In the genomic region with DNA sequence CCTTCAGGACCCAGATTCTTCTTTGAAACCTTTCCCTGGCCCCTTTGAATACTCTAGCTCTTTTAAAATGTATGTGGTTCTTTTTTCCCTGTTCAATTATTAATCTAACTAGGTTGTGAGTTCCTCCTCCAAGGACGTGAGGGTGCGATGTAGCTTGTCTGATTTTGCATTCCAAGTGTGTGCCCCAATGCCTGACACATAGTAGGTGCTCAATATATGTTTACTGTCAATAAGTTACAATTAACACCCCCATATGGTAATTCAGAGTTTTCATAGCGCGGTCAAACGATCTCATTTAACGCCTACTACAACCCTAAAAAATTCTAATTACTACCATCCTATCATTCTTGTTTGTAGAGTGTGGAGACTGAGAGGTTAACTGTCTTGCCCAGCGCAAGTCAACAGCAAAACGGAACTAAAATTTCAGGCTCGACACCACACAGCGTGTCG, we compare ENCODE assay signal across 8 cellular contexts. TPM values are rescaled to one million over a fixed set of nuclear protein-coding genes. Genes with fewer than 3 reads are reported as not detected.
DNase-seq lines count a peak whose midpoint lies in the region; ATAC-seq, FAIRE-seq and TF ChIP-seq lines count a peak whose summit lies in the region.

No MANE protein-coding gene starts in this region.

- no peak for FAIRE-seq in keratinocyte (lab: Jason Lieb, UNC)

- peak overlapping the region; percentile 97 for H2AFZ ChIP-seq in keratinocyte (ENCODE audit: control insufficient read depth, low read length)

- peak overlapping the region; percentile 99 for H3K4me2 ChIP-seq in keratinocyte (ENCODE audit: control insufficient read depth, extremely low read depth, insufficient read depth, low read depth, low read length)

- H3K9me3 Mint-ChIP-seq in activated CD4-positive, alpha-beta T cell treated with anti-CD3 and anti-CD28 coated beads for 36 hours (ENCODE audit: low read depth), result no peaks in the 10 kb centered on the region
- no peaks in the 10 kb centered on the region for H3K9me3 Mint-ChIP-seq in activated naive CD8-positive, alpha-beta T cell (ENCODE audit: low read depth)

- H3K36me3 ChIP-seq in keratinocyte (ENCODE audit: control insufficient read depth in 2 of 2, extremely low read depth in 1 of 2, insufficient read depth in 2 of 2, low read length in 2 of 2) (no peaks in the 10 kb centered on the region), suprapubic skin (no peaks in the 10 kb centered on the region)

- intact Hi-C loops in activated CD4-positive, alpha-beta T cell treated with anti-CD3 and anti-CD28 coated beads for 36 hours (cut with DNase I, micrococcal nuclease), result loop anchor here (1.0 to 10.0 kb wide), 9 partner anchors 108 to 1290 kb away; a partner anchor contains a TSS

- peaks cover 2% of the 10 kb centered on the region for H3K27me3 Mint-ChIP-seq in activated CD4-positive, alpha-beta T cell treated with anti-CD3 and anti-CD28 coated beads for 36 hours
- no peaks in the 10 kb centered on the region for H3K27me3 Mint-ChIP-seq in activated naive CD8-positive, alpha-beta T cell

- H3K27ac ChIP-seq in keratinocyte (ENCODE audit: control insufficient read depth, insufficient read depth, low read length) (peak overlapping the region; percentile 96), suprapubic skin (peak overlapping the region; percentile 97)

- CTCF ChIA-PET in activated CD4-positive, alpha-beta T cell treated with anti-CD3 and anti-CD28 coated beads for 36 hours (lab: Charles Lee), result interaction anchor here (0.6 to 1.1 kb wide), 5 partner anchors 12 to 531 kb away, joined by 3 to 4 read pairs (median 3); a partner anchor contains a TSS

- H3K9me3 ChIP-seq in keratinocyte (ENCODE audit: control insufficient read depth, low read depth, low read length) (no peaks in the 10 kb centered on the region), suprapubic skin (no peaks in the 10 kb centered on the region)

- H3K4me3 ChIP-seq in keratinocyte (ENCODE audit: control insufficient read depth in 2 of 3, extremely low read depth in 1 of 3, insufficient read depth in 2 of 3, low read depth in 1 of 3, low read length in 3 of 3) (peak overlapping the region; percentile 91 to 99 (median 97)), suprapubic skin (peak overlapping the region; percentile 92)

- no peaks in the 10 kb centered on the region for H3K9me1 ChIP-seq in keratinocyte (ENCODE audit: control insufficient read depth, extremely low read depth, insufficient read depth, low read length)

- TF ChIP-seq POLR2A in suprapubic skin (IDR thresholded peaks at IDR 0.05), result no peak

- no peaks in the 10 kb centered on the region for H4K20me1 ChIP-seq in keratinocyte (ENCODE audit: control insufficient read depth, extremely low read depth, insufficient read depth, low read length)

- peak overlapping the region; percentile 100 for H3K27ac Mint-ChIP-seq in activated CD4-positive, alpha-beta T cell treated with anti-CD3 and anti-CD28 coated beads for 36 hours
- peak overlapping the region; percentile 97 for H3K27ac Mint-ChIP-seq in activated naive CD8-positive, alpha-beta T cell

- ATAC-seq in activated CD4-positive, alpha-beta T cell treated with anti-CD3 and anti-CD28 coated beads for 36 hours, result no peak
- ATAC-seq in GM18909 (IDR thresholded peaks at IDR 0.05; ENCODE audit: poor library complexity, unreplicated experiment), result no peak

- H3K79me2 ChIP-seq in keratinocyte (ENCODE audit: control insufficient read depth, insufficient read depth, low read length), result peaks cover 30% of the 10 kb centered on the region

- TF ChIP-seq EP300 in suprapubic skin (IDR thresholded peaks at IDR 0.05), result no peak

- H3K36me3 Mint-ChIP-seq in activated CD4-positive, alpha-beta T cell treated with anti-CD3 and anti-CD28 coated beads for 36 hours (ENCODE audit: low read depth), result peaks cover 10% of the 10 kb centered on the region
- no peaks in the 10 kb centered on the region for H3K36me3 Mint-ChIP-seq in activated naive CD8-positive, alpha-beta T cell

- 12% methylated on average over 11 of the region's 11 CpGs for WGBS in suprapubic skin

- TF ChIP-seq CTCF in keratinocyte (optimal IDR thresholded peaks at IDR 0.05 in 1 of 3, IDR thresholded peaks at IDR 0.05 in 1 of 3, conservative IDR thresholded peaks at IDR 0.05 in 1 of 3; ENCODE audit: extremely low read depth in 1 of 3, insufficient read depth in 2 of 3, low read length in 3 of 3) (no peak), suprapubic skin (IDR thresholded peaks at IDR 0.05) (no peak)

- H3K4me1 ChIP-seq in keratinocyte (ENCODE audit: control insufficient read depth, extremely low read depth, insufficient read depth, low read length) (peaks cover 2% of the 10 kb centered on the region), suprapubic skin (peaks cover 31% of the 10 kb centered on the region)

- H3K4me3 Mint-ChIP-seq in activated CD4-positive, alpha-beta T cell treated with anti-CD3 and anti-CD28 coated beads for 36 hours, result peak overlapping the region; percentile 97
- peak overlapping the region; percentile 91 for H3K4me3 Mint-ChIP-seq in activated naive CD8-positive, alpha-beta T cell

- H3K4me1 Mint-ChIP-seq in activated CD4-positive, alpha-beta T cell treated with anti-CD3 and anti-CD28 coated beads for 36 hours, result peaks cover 27% of the 10 kb centered on the region
- H3K4me1 Mint-ChIP-seq in activated naive CD8-positive, alpha-beta T cell (ENCODE audit: low read depth), result peaks cover 35% of the 10 kb centered on the region

- peak overlapping the region; percentile 98 for H3K9ac ChIP-seq in keratinocyte (ENCODE audit: control insufficient read depth, extremely low read depth, insufficient read depth, low read length)

- no peak for DNase-seq in activated CD4-positive, alpha-beta T cell treated with anti-CD3 and anti-CD28 coated beads for 36 hours
- no peak for DNase-seq in activated CD4-positive, alpha-beta T cell treated with anti-CD3 and anti-CD28 coated beads, Interleukin-2, amount 50 U/mL, for 4 hours
- DNase-seq in keratinocyte (ENCODE audit: low read depth, low spot score) (no peak), suprapubic skin (ENCODE audit: low spot score in 2 of 2) (no peak), LoVo (ENCODE audit: low spot score) (no peak), NOMO-1 treated with DMSO at 0.1 percent for 48 hours (lab: John Stamatoyannopoulos, UW; ENCODE audit: unreplicated experiment) (no peak)

- dilution Hi-C loops in keratinocyte (cut with MboI; ENCODE audit: extremely low pct_ligation_motif_present, low sequenced_read_pairs), result no loop called here

- H3K27me3 ChIP-seq in keratinocyte (ENCODE audit: control insufficient read depth, extremely low read depth, insufficient read depth, low read length), result no peaks in the 10 kb centered on the region
- H3K27me3 ChIP-seq in suprapubic skin, result no peaks in the 10 kb centered on the region

- POLR2A ChIA-PET in activated CD4-positive, alpha-beta T cell treated with anti-CD3 and anti-CD28 coated beads for 36 hours (lab: Charles Lee), result interaction anchor here (0.9 kb wide), 1 partner anchor 190 kb away, joined by 11 read pairs; a partner anchor contains a TSS

RNA-seq across cellular contexts. Expression of a gene that starts 0.5 kb away (rescaled TPM):
- 10 to 100 TPM; 57.3 to 64.8 TPM for total RNA-seq in activated CD4-positive, alpha-beta T cell treated with anti-CD3 and anti-CD28 coated beads for 36 hours
- polyA plus RNA-seq in keratinocyte, result 9.9 to 14.3 TPM (median 12.3 TPM) in 3 replicates
- polyA plus RNA-seq in keratinocyte (2011; ENCODE audit: low read depth), result 3.8 TPM
- 4.8 and 8.4 TPM in 2 replicates for polyA plus RNA-seq in keratinocyte (2011; cell fraction: cytosol; rRNA removed)
- 23.2 and 25.3 TPM in 2 replicates for polyA plus RNA-seq in keratinocyte (2011; cell fraction: nucleus; rRNA removed)
- polyA plus RNA-seq in keratinocyte (2012; ENCODE audit: low replicate concordance), result 4.6 and 12.3 TPM in 2 replicates
- polyA minus RNA-seq in keratinocyte, result 9.4 to 42.8 TPM (median 16.3 TPM) in 3 replicates
- 7.5 TPM for polyA minus RNA-seq in keratinocyte (2011; cell fraction: cytosol; rRNA and poly(A)+ RNA removed)
- 19.4 and 60.6 TPM in 2 replicates for polyA minus RNA-seq in keratinocyte (2011; cell fraction: nucleus; rRNA and poly(A)+ RNA removed)
- total RNA-seq in suprapubic skin, result 10 to 100 TPM; 17.7 to 77.7 (median 27.3) TPM
